8 cellular contexts compared by ENCODE assay signal in genomic region chr22:39496131-39496838, GRCh38. TPM values are rescaled to one million over a fixed set of nuclear protein-coding genes. Genes with fewer than 3 reads are reported as not detected.
DNase-seq lines count a peak whose midpoint lies in the region; ATAC-seq and TF ChIP-seq lines count a peak whose summit lies in the region.

No MANE protein-coding gene starts in this region.

- TF ChIP-seq CTCF in C4-2B (conservative IDR thresholded peaks at IDR 0.05) = no peak; the same call in 1 of the 2 replicates
- TF ChIP-seq CTCF in Panc1 (IDR thresholded peaks at IDR 0.05) = peak; percentile 85
- peak; percentile 80 for TF ChIP-seq CTCF in foreskin fibroblast (IDR thresholded peaks at IDR 0.05; ENCODE audit: low read depth, low read length)
- TF ChIP-seq CTCF in upper lobe of left lung (IDR thresholded peaks at IDR 0.05) = peak; percentile 67 to 81 (median 73)

- H3K4me3 Mint-ChIP-seq in activated T-helper 1 cell treated with anti-CD3 and anti-CD28 coated beads, Interleukin-12 subunit alpha, Interleukin-12 subunit beta, Interleukin-2, Interleukin-4 antibody, amounts not matched to agents 30 ng/mL and 10 ng/mL and 1 ng/mL, durations not matched to agents 14 hours and 24 hours and 36 hours = no peak overlapping the region

- 40 to 45% methylated on average over 13 of the region's 13 CpGs for WGBS in upper lobe of left lung, 2 donors

- intact Hi-C loops in Panc1 (cut with micrococcal nuclease; ENCODE audit: unreplicated experiment) = loop anchor here (5.0 kb wide), 1 partner anchor 36 kb away; the partner anchor contains the start of gene RPS19BP1
- intact Hi-C loops in activated T-helper 1 cell treated with anti-CD3 and anti-CD28 coated beads, Interleukin-12 subunit alpha, Interleukin-12 subunit beta, Interleukin-2, Interleukin-4 antibody, amounts not matched to agents 30 ng/mL and 10 ng/mL and 1 ng/mL, durations not matched to agents 14 hours and 24 hours and 36 hours (cut with micrococcal nuclease) = loop anchor here (1.0 kb wide), 1 partner anchor 33 kb away; no protein-coding TSS in a partner anchor

- CTCF ChIA-PET in HEK293T (lab: Yijun Ruan, JAX) = interaction anchor here (0.6 to 1.6 kb wide), 24 partner anchors 9 to 1254 kb away, joined by 3 to 45 read pairs (median 4); partner anchors contain the start of gene ATF4
- CTCF ChIA-PET in Panc1 (lab: Charles Lee) = interaction anchor here (0.5 to 1.7 kb wide), 10 partner anchors 14 to 1098 kb away, joined by 3 to 13 read pairs (median 4); partner anchors contain the start of gene ATF4

- H3K27me3 ChIP-seq in Panc1 (ENCODE audit: control insufficient read depth, insufficient read depth, low read length) (no peaks in the 10 kb centered on the region), upper lobe of left lung (no peaks in the 10 kb centered on the region)

- TF ChIP-seq EP300 in upper lobe of left lung (IDR thresholded peaks at IDR 0.05) = no peak

- H3K4me1 ChIP-seq in Panc1 (ENCODE audit: control insufficient read depth, insufficient read depth, low read length) = peaks cover 5% of the 10 kb centered on the region
- H3K4me1 ChIP-seq in upper lobe of left lung = peaks cover 13 to 26% (median 20%) of the 10 kb centered on the region in 4 donors

- no peaks in the 10 kb centered on the region for H3K36me3 ChIP-seq in Panc1 (ENCODE audit: control insufficient read depth, insufficient read depth, low read length)
- no peaks in the 10 kb centered on the region for H3K36me3 ChIP-seq in upper lobe of left lung

- DNase-seq in HEK293T (ENCODE audit: extremely low spot score) (peak; percentile 81), Panc1 (ENCODE audit: low read depth, low spot score) (no peak), foreskin fibroblast (peak; percentile 52 to 84), nucleus accumbens (lab: John Stamatoyannopoulos, UW) (peak in 54 of 56 donors; percentile 28 to 93 (median 74)), upper lobe of left lung (peak in 1 of 2 donors; percentile 78)
- DNase-seq in activated T-helper 1 cell treated with anti-CD3 and anti-CD28 coated beads, Interleukin-12 subunit alpha, Interleukin-12 subunit beta, Interleukin-2, Interleukin-4 antibody, amounts not matched to agents 30 ng/mL and 10 ng/mL and 1 ng/mL, durations not matched to agents 14 hours and 24 hours and 36 hours (ENCODE audit: low spot score) = peak; percentile 40

- H3K9me3 Mint-ChIP-seq in activated T-helper 1 cell treated with anti-CD3 and anti-CD28 coated beads, Interleukin-12 subunit alpha, Interleukin-12 subunit beta, Interleukin-2, Interleukin-4 antibody, amounts not matched to agents 30 ng/mL and 10 ng/mL and 1 ng/mL, durations not matched to agents 14 hours and 24 hours and 36 hours = no peaks in the 10 kb centered on the region

- POLR2A ChIA-PET in HEK293T (lab: Yijun Ruan, JAX) (interaction anchor here (0.8 to 3.3 kb wide), 8 partner anchors 9 to 177 kb away, joined by 4 to 33 read pairs (median 6); partner anchors contain the start of genes ATF4 and RPL3), Panc1 (lab: Charles Lee) (interaction anchor here (0.6 to 1.0 kb wide), 3 partner anchors 20 to 370 kb away, joined by 3 to 7 read pairs (median 4); no protein-coding TSS in a partner anchor)

- H3K27ac ChIP-seq in C4-2B = 0 out of 2 replicates have a peak overlapping the region, but pooled peaks have one; percentile 95
- no peak overlapping the region for H3K27ac ChIP-seq in Panc1 (ENCODE audit: low read length)
- peak overlapping the region in 3 of 4 donors; percentile 37 to 58 (median 58) for H3K27ac ChIP-seq in upper lobe of left lung

- H3K4me1 Mint-ChIP-seq in activated T-helper 1 cell treated with anti-CD3 and anti-CD28 coated beads, Interleukin-12 subunit alpha, Interleukin-12 subunit beta, Interleukin-2, Interleukin-4 antibody, amounts not matched to agents 30 ng/mL and 10 ng/mL and 1 ng/mL, durations not matched to agents 14 hours and 24 hours and 36 hours (ENCODE audit: low read depth) = peaks cover 16% of the 10 kb centered on the region

- no peaks in the 10 kb centered on the region for H3K36me3 Mint-ChIP-seq in activated T-helper 1 cell treated with anti-CD3 and anti-CD28 coated beads, Interleukin-12 subunit alpha, Interleukin-12 subunit beta, Interleukin-2, Interleukin-4 antibody, amounts not matched to agents 30 ng/mL and 10 ng/mL and 1 ng/mL, durations not matched to agents 14 hours and 24 hours and 36 hours (ENCODE audit: low read depth)

- in situ Hi-C loops in Panc1 (cut with HindIII; ENCODE audit: low pct_unique_long_range_greater_than_20kb, low sequenced_read_pairs) = no loop called here

- ATAC-seq in Panc1 (peak; percentile 84), upper lobe of left lung (ENCODE audit: low FRiP score in 2 of 2) (peak; percentile 83 to 84), GM21717 (IDR thresholded peaks at IDR 0.05; ENCODE audit: unreplicated experiment) (no peak)

- H3K27me3 Mint-ChIP-seq in activated T-helper 1 cell treated with anti-CD3 and anti-CD28 coated beads, Interleukin-12 subunit alpha, Interleukin-12 subunit beta, Interleukin-2, Interleukin-4 antibody, amounts not matched to agents 30 ng/mL and 10 ng/mL and 1 ng/mL, durations not matched to agents 14 hours and 24 hours and 36 hours (ENCODE audit: insufficient read depth) = peaks cover 7% of the 10 kb centered on the region

- H3K9me3 ChIP-seq in Panc1 (ENCODE audit: control insufficient read depth, insufficient read depth, low read depth, low read length) = no peaks in the 10 kb centered on the region
- H3K9me3 ChIP-seq in upper lobe of left lung = no peaks in the 10 kb centered on the region

- H3K4me3 ChIP-seq in Panc1 (ENCODE audit: low read depth in 2 of 2, low read length in 2 of 2) (no peak overlapping the region), foreskin fibroblast (ENCODE audit: low read depth in 1 of 2, low read length in 2 of 2) (no peak overlapping the region), upper lobe of left lung (no peak overlapping the region)

- H3K27ac Mint-ChIP-seq in activated T-helper 1 cell treated with anti-CD3 and anti-CD28 coated beads, Interleukin-12 subunit alpha, Interleukin-12 subunit beta, Interleukin-2, Interleukin-4 antibody, amounts not matched to agents 30 ng/mL and 10 ng/mL and 1 ng/mL, durations not matched to agents 14 hours and 24 hours and 36 hours = no peak overlapping the region

- no peak for TF ChIP-seq POLR2A in upper lobe of left lung (IDR thresholded peaks at IDR 0.05)

- no TSS peak for BruUV-seq in Panc1 (replicated peaks; lab: Mats Ljungman, UMichigan)

TF ChIP-seq in HEK293T, 16 proteins besides CTCF, POLR2A, EP300 and RAD21:
- TF ChIP-seq SP1 (IDR thresholded peaks at IDR 0.05) (no peak), SUZ12 (IDR thresholded peaks at IDR 0.05) (no peak), CTBP1 (IDR thresholded peaks at IDR 0.05; ENCODE audit: borderline replicate concordance) (no peak), L3MBTL2 (conservative IDR thresholded peaks at IDR 0.05) (no peak), PKNOX1 (IDR thresholded peaks at IDR 0.05) (no peak), FOXK2 (IDR thresholded peaks at IDR 0.05) (no peak), NFRKB (IDR thresholded peaks at IDR 0.05) (no peak), FOXM1 (IDR thresholded peaks at IDR 0.05; ENCODE audit: borderline replicate concordance) (no peak), ARNT (IDR thresholded peaks at IDR 0.05) (no peak), TARDBP (IDR thresholded peaks at IDR 0.05) (no peak), FOXA1 (IDR thresholded peaks at IDR 0.05) (no peak), HDGF (IDR thresholded peaks at IDR 0.05; ENCODE audit: borderline replicate concordance) (no peak), ZNF384 (IDR thresholded peaks at IDR 0.05) (no peak), ELF4 (IDR thresholded peaks at IDR 0.05) (no peak), BHLHE40 (IDR thresholded peaks at IDR 0.05; ENCODE audit: borderline replicate concordance) (no peak), LEF1 (IDR thresholded peaks at IDR 0.05; ENCODE audit: borderline replicate concordance) (no peak)

RNA-seq across cellular contexts. Expression of gene MIEF1, which starts 5.8 kb away (rescaled TPM):
- total RNA-seq in Panc1 (2021; ENCODE audit: unreplicated experiment) (29.9 TPM), upper lobe of left lung (10 to 100 TPM; 10.5 to 35.3 (median 25.6) TPM)
- polyA plus RNA-seq in Panc1 (2012; ENCODE audit: insufficient read length) = 22.4 TPM
- total RNA-seq in activated T-helper 1 cell treated with anti-CD3 and anti-CD28 coated beads, Interleukin-12 subunit alpha, Interleukin-12 subunit beta, Interleukin-2, Interleukin-4 antibody, amounts not matched to agents 30 ng/mL and 10 ng/mL and 1 ng/mL, durations not matched to agents 14 hours and 24 hours and 36 hours = 59.4 and 60.2 TPM in 2 replicates

RNA-seq across cellular contexts. Expression of gene ATF4, which starts 24.1 kb away (rescaled TPM):
- total RNA-seq in Panc1 (2021; ENCODE audit: unreplicated experiment) (177 TPM), upper lobe of left lung (100 to 1,000 TPM; 255 to 402 (median 364) TPM)
- polyA plus RNA-seq in Panc1 (2012; ENCODE audit: insufficient read length) = 378 TPM
- total RNA-seq in activated T-helper 1 cell treated with anti-CD3 and anti-CD28 coated beads, Interleukin-12 subunit alpha, Interleukin-12 subunit beta, Interleukin-2, Interleukin-4 antibody, amounts not matched to agents 30 ng/mL and 10 ng/mL and 1 ng/mL, durations not matched to agents 14 hours and 24 hours and 36 hours = 387 and 390 TPM in 2 replicates

RNA-seq across cellular contexts. Expression of gene RPS19BP1, which starts 36.3 kb away (rescaled TPM):
- total RNA-seq in Panc1 (2021; ENCODE audit: unreplicated experiment) = 123 TPM
- 144 TPM for polyA plus RNA-seq in Panc1 (2012; ENCODE audit: insufficient read length)
- total RNA-seq in activated T-helper 1 cell treated with anti-CD3 and anti-CD28 coated beads, Interleukin-12 subunit alpha, Interleukin-12 subunit beta, Interleukin-2, Interleukin-4 antibody, amounts not matched to agents 30 ng/mL and 10 ng/mL and 1 ng/mL, durations not matched to agents 14 hours and 24 hours and 36 hours = 98.7 and 101 TPM in 2 replicates
- 100 to 1,000 TPM in 4 of 6 donors, 10 to 100 TPM in 2; 71.2 to 168 (median 106) TPM for total RNA-seq in upper lobe of left lung

RNA-seq across cellular contexts. Expression of gene MGAT3, which starts 39.5 kb away (rescaled TPM):
- total RNA-seq in Panc1 (2021; ENCODE audit: unreplicated experiment) (0.57 TPM), upper lobe of left lung (10 to 100 TPM in 5 of 6 donors, 1 to 10 TPM in 1; 5.2 to 45.0 (median 26.0) TPM)
- 1.9 TPM for polyA plus RNA-seq in Panc1 (2012; ENCODE audit: insufficient read length)
- 1.2 TPM in 2 replicates for total RNA-seq in activated T-helper 1 cell treated with anti-CD3 and anti-CD28 coated beads, Interleukin-12 subunit alpha, Interleukin-12 subunit beta, Interleukin-2, Interleukin-4 antibody, amounts not matched to agents 30 ng/mL and 10 ng/mL and 1 ng/mL, durations not matched to agents 14 hours and 24 hours and 36 hours
